In the genomic region with DNA sequence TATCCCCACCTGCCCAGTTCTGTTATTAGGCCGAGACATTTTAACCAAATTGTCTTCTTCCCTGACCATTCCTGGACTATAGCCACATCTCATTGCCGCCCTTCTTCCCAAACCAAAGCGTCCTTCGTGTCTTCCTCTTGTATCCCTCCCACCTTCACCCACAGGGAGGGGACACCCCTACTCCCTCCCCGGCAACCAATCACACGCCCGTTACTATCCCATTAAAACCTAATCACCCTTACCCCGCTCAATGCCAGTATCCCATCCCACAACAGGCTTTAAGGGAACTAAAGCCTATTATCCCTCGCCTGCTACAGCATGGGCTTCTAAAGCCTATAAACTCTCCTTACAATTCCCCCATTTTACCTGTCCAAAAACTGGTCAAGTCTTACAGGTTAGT, we compare ENCODE assay signal across 5 cellular contexts.
DNase-seq lines count a peak whose midpoint lies in the region; FAIRE-seq and TF ChIP-seq lines count a peak whose summit lies in the region.
"Not testable (repeated sequence)": the region's sequence is repeated elsewhere in the genome, so short reads cannot be mapped to it uniquely, and the experiment has no call there.

No MANE protein-coding gene starts in this region.

- not testable (repeated sequence) for FAIRE-seq in D721Med (lab: Jason Lieb, UNC)

- not testable (repeated sequence) for H3K27me3 ChIP-seq in WERI-Rb-1 (ENCODE audit: insufficient read depth, low read depth, severe bottlenecking)

- TF ChIP-seq CTCF in D721Med (IDR thresholded peaks at IDR 0.05; ENCODE audit: insufficient read depth, missing control alignments); WERI-Rb-1 (IDR thresholded peaks at IDR 0.05; ENCODE audit: low read depth, low read length): not testable (repeated sequence)

- not testable (repeated sequence) for H3K4me3 ChIP-seq in WERI-Rb-1 (ENCODE audit: low read depth, low read length)

- H3K9me3 ChIP-seq in WERI-Rb-1 (ENCODE audit: severe bottlenecking): not testable (repeated sequence)

- H3K36me3 ChIP-seq in WERI-Rb-1: not testable (repeated sequence)

- peak; percentile 1 for DNase-seq in AG20443 (ENCODE audit: low spot score)
- DNase-seq in D721Med (ENCODE audit: insufficient read length, low spot score): peak; percentile 27
- DNase-seq in NCI-H82 (lab: John Stamatoyannopoulos, UW): peak; percentile 94
- DNase-seq in WERI-Rb-1: peak; percentile 65
- DNase-seq in iPS-NIHi11 (ENCODE audit: low spot score): peak; percentile 7

- H3K27ac ChIP-seq in WERI-Rb-1: peak overlapping the region; percentile 59; the same call in 1 of the 2 replicates

Comparison
In these comparisons a context has a peak if more than half of its experiments do, and no peak if none do; other contexts are left out.
1. DNase-seq: peak in every context shown above with its lines; median percentile 94 in NCI-H82; 65 in WERI-Rb-1; 27 in D721Med; 7 in iPS-NIHi11; 1 in AG20443.